In the genomic region with DNA sequence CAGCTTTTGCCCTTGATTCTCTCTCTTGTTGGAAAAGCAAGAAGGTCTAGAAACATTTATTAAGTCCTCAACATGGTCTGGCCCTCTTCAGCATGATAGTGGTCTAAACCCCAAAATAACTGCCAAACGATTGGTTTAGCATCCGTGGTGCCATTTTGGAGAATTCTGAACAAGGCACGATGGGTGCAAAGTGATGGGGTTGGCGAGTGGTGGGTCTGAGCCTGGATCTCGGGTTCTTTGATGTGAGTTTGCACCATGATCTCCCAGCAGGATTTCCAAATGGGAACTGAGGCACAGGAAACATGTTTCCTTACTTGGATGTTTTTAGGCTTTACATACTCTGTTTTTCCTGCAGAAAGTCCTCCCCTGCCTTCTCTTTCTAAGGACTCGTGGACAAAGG, we compare ENCODE assay signal across 20 cellular contexts.
DNase-seq lines count a peak whose midpoint lies in the region; ATAC-seq and TF ChIP-seq lines count a peak whose summit lies in the region.
"Had no signal": no experiment of that assay in that cellular context is flagged by ENCODE, and none has a peak within 500 bp of the region (broad histone marks: within the 10 kb centered on the region; RNA-seq: fewer than 3 reads in every experiment).

No MANE protein-coding gene starts in this region.

- H4K20me1 ChIP-seq in GM23338 (replicated peaks; ENCODE audit: insufficient read depth), result no peaks in the 10 kb centered on the region
- H4K20me1 ChIP-seq: BLaER1 had no signal

- H3K79me2 ChIP-seq in GM23338 (replicated peaks; ENCODE audit: insufficient read depth), result no peaks in the 10 kb centered on the region

- H3K9me3 ChIP-seq in neuronal stem cell (replicated peaks in 1 of 2; ENCODE audit: control insufficient read depth in 2 of 2, insufficient read depth in 1 of 2, low read depth in 1 of 2, low read length in 2 of 2), result no peaks in the 10 kb centered on the region
- H3K9me3 ChIP-seq: A549, BLaER1, Caco-2, HAP-1 had no signal

- no peak for ATAC-seq in GM23338
- no peak for ATAC-seq in HG03520 (IDR thresholded peaks at IDR 0.05; ENCODE audit: unreplicated experiment)
- ATAC-seq: CD8-positive, alpha-beta T cell; GM12878 had no signal

- no peak overlapping the region for H2BK120ac ChIP-seq in neuronal stem cell (ENCODE audit: low read depth, low read length)

- H3K4ac ChIP-seq in neuronal stem cell (ENCODE audit: low read length), result no peak overlapping the region

- POLR2A ChIA-PET in activated CD4-positive, alpha-beta T cell treated with anti-CD3 and anti-CD28 coated beads, Interleukin-2, amount 10 ng/mL, durations not matched to agents 7 days and 5 days (lab: Charles Lee), result no interaction called here

- no peak overlapping the region for H3K18ac ChIP-seq in neuronal stem cell (ENCODE audit: low read length)

- TF ChIP-seq CTCF in GM23338 (conservative IDR thresholded peaks at IDR 0.05; ENCODE audit: low read depth in 2 of 2) (no peak), nephron progenitor cell (IDR thresholded peaks at IDR 0.05) (no peak)

- H2AFZ ChIP-seq in GM23338, result peak overlapping the region; percentile 86
- H2AFZ ChIP-seq in neuronal stem cell (ENCODE audit: low read length), result peak overlapping the region; percentile 60
- H2AFZ ChIP-seq: GM23248 had no signal

- H3K4me3 Mint-ChIP-seq in GM23338, result no peak overlapping the region
- H3K4me3 Mint-ChIP-seq in nephron progenitor cell, result no peak overlapping the region
- no peak overlapping the region for H3K4me3 Mint-ChIP-seq in activated CD4-positive, alpha-beta T cell treated with anti-CD3 and anti-CD28 coated beads, Interleukin-2, amount 10 ng/mL, durations not matched to agents 7 days and 5 days
- H3K4me3 Mint-ChIP-seq: CD4-positive, CD25-positive, alpha-beta regulatory T cell; CD8-positive, alpha-beta T cell; HFFc6 had no signal

- H3K36me3 ChIP-seq in GM23338 (ENCODE audit: insufficient read depth) (no peaks in the 10 kb centered on the region; the same call in 1 of the 2 replicates), neuronal stem cell (replicated peaks in 1 of 2; ENCODE audit: control insufficient read depth in 2 of 2, insufficient read depth in 2 of 2, low read length in 2 of 2) (no peaks in the 10 kb centered on the region)
- H3K36me3 ChIP-seq: BLaER1, HAP-1 had no signal

- H4K8ac ChIP-seq in neuronal stem cell (ENCODE audit: low read depth, low read length), result no peak overlapping the region

- H3K4me1 Mint-ChIP-seq in GM23338, result peaks cover 23% of the 10 kb centered on the region
- H3K4me1 Mint-ChIP-seq in nephron progenitor cell, result peaks cover 32% of the 10 kb centered on the region
- no peaks in the 10 kb centered on the region for H3K4me1 Mint-ChIP-seq in activated CD4-positive, alpha-beta T cell treated with anti-CD3 and anti-CD28 coated beads, Interleukin-2, amount 10 ng/mL, durations not matched to agents 7 days and 5 days
- H3K4me1 Mint-ChIP-seq: CD4-positive, CD25-positive, alpha-beta regulatory T cell had no signal

- H3K4me1 ChIP-seq in GM23338 (ENCODE audit: insufficient read depth), result peaks cover 5% of the 10 kb centered on the region
- peaks cover 10 to 19% of the 10 kb centered on the region in 2 donors for H3K4me1 ChIP-seq in neuronal stem cell (ENCODE audit: control insufficient read depth in 2 of 2, insufficient read depth in 1 of 2, low read depth in 1 of 2, low read length in 2 of 2)
- H3K4me1 ChIP-seq: A549, BLaER1, Caco-2, HAP-1 had no signal

- H3K14ac ChIP-seq in neuronal stem cell (ENCODE audit: low read length), result no peak overlapping the region

- H3K9me2 ChIP-seq in GM23338 (ENCODE audit: insufficient read depth), result 0 out of 2 replicates have a peak, but pooled peaks cover 6% of the 10 kb centered on the region

- H2AK5ac ChIP-seq in neuronal stem cell (ENCODE audit: low read depth, low read length), result no peak overlapping the region

- H2BK5ac ChIP-seq in neuronal stem cell (ENCODE audit: low read length), result no peak overlapping the region

- H3K36me3 Mint-ChIP-seq in GM23338 (ENCODE audit: low read depth) (no peaks in the 10 kb centered on the region; the same call in 2 of the 3 replicates), nephron progenitor cell (ENCODE audit: low read depth) (no peaks in the 10 kb centered on the region)
- H3K36me3 Mint-ChIP-seq in activated CD4-positive, alpha-beta T cell treated with anti-CD3 and anti-CD28 coated beads, Interleukin-2, amount 10 ng/mL, durations not matched to agents 7 days and 5 days (ENCODE audit: low read depth), result no peaks in the 10 kb centered on the region
- H3K36me3 Mint-ChIP-seq: CD4-positive, CD25-positive, alpha-beta regulatory T cell; CD8-positive, alpha-beta T cell had no signal

- H2BK12ac ChIP-seq in neuronal stem cell (ENCODE audit: low read length), result no peak overlapping the region

- H3K23ac ChIP-seq in neuronal stem cell (ENCODE audit: low read depth, low read length, poor library complexity), result no peak overlapping the region

- CTCF ChIA-PET in activated CD4-positive, alpha-beta T cell treated with anti-CD3 and anti-CD28 coated beads, Interleukin-2, amount 10 ng/mL, durations not matched to agents 7 days and 5 days (lab: Charles Lee), result no interaction called here

- H3K27ac ChIP-seq in GM23338 (ENCODE audit: low read depth) (no peak overlapping the region), neuronal stem cell (replicated peaks; ENCODE audit: low read length) (no peak overlapping the region)
- H3K27ac ChIP-seq: A549, BLaER1, C4-2B, GM23248 had no signal

- WGBS in neuronal stem cell (ENCODE audit: extremely low coverage in 2 of 2, insufficient read length in 2 of 2, insufficient replicate concordance in 1 of 2), 2 donors, result no CpG with 5 or more reads among the region's 6 CpGs

- no peak overlapping the region for H3K4me2 ChIP-seq in GM23338
- H3K4me2 ChIP-seq in neuronal stem cell (ENCODE audit: insufficient read depth, low read length, poor library complexity, severe bottlenecking), result no peak overlapping the region
- H3K4me2 ChIP-seq: A549, BLaER1 had no signal

- DNase-seq in GM23338 (ENCODE audit: low spot score) (no peak), nephron progenitor cell (no peak), neuronal stem cell (ENCODE audit: low spot score) (no peak), DMS79 (lab: John Stamatoyannopoulos, UW) (no peak)
- DNase-seq in activated CD4-positive, alpha-beta T cell treated with anti-CD3 and anti-CD28 coated beads, Interleukin-2, amount 10 ng/mL, durations not matched to agents 7 days and 5 days, result no peak
- DNase-seq: 8988T; CD4-positive, CD25-positive, alpha-beta regulatory T cell; CD8-positive, alpha-beta T cell; DMS153; EL; GDM1; GM23248; HFFc6 had no signal

- H3K9me3 Mint-ChIP-seq in GM23338 (no peaks in the 10 kb centered on the region), nephron progenitor cell (no peaks in the 10 kb centered on the region)
- H3K9me3 Mint-ChIP-seq in activated CD4-positive, alpha-beta T cell treated with anti-CD3 and anti-CD28 coated beads, Interleukin-2, amount 10 ng/mL, durations not matched to agents 7 days and 5 days, result no peaks in the 10 kb centered on the region
- H3K9me3 Mint-ChIP-seq: CD4-positive, CD25-positive, alpha-beta regulatory T cell; CD8-positive, alpha-beta T cell had no signal

- H3K9ac ChIP-seq in neuronal stem cell (ENCODE audit: low read depth, low read length, poor library complexity), result no peak overlapping the region
- H3K9ac ChIP-seq: BLaER1, GM23248 had no signal

- no peaks in the 10 kb centered on the region for H3K79me1 ChIP-seq in neuronal stem cell (ENCODE audit: low read depth, low read length)

- H3K4me3 ChIP-seq in GM23338 (no peak overlapping the region), neuronal stem cell (ENCODE audit: low read length in 2 of 2) (no peak overlapping the region)
- H3K4me3 ChIP-seq: A549, BLaER1, GM12878, GM23248, HAP-1 had no signal

- no peak overlapping the region for H3K27ac Mint-ChIP-seq in GM23338
- peak overlapping the region; percentile 43 for H3K27ac Mint-ChIP-seq in nephron progenitor cell
- no peak overlapping the region for H3K27ac Mint-ChIP-seq in activated CD4-positive, alpha-beta T cell treated with anti-CD3 and anti-CD28 coated beads, Interleukin-2, amount 10 ng/mL, durations not matched to agents 7 days and 5 days
- H3K27ac Mint-ChIP-seq: CD4-positive, CD25-positive, alpha-beta regulatory T cell; CD8-positive, alpha-beta T cell; HFFc6 had no signal

- H3K27me3 Mint-ChIP-seq in GM23338 (ENCODE audit: insufficient read depth, low read depth, poor library complexity) (peaks cover 6% of the 10 kb centered on the region), nephron progenitor cell (ENCODE audit: low read depth, poor library complexity) (peaks cover 4% of the 10 kb centered on the region)
- no peaks in the 10 kb centered on the region for H3K27me3 Mint-ChIP-seq in activated CD4-positive, alpha-beta T cell treated with anti-CD3 and anti-CD28 coated beads, Interleukin-2, amount 10 ng/mL, durations not matched to agents 7 days and 5 days
- H3K27me3 Mint-ChIP-seq: CD4-positive, CD25-positive, alpha-beta regulatory T cell had no signal

- H3F3A ChIP-seq in GM23338 (replicated peaks; ENCODE audit: low read depth), result no peaks in the 10 kb centered on the region

- no peak overlapping the region for H4K91ac ChIP-seq in neuronal stem cell (ENCODE audit: low read depth, low read length, poor library complexity)

- H2BK15ac ChIP-seq in neuronal stem cell (ENCODE audit: low read length), result no peak overlapping the region

- H3K27me3 ChIP-seq in GM23338 (ENCODE audit: insufficient read depth), result no peaks in the 10 kb centered on the region
- H3K27me3 ChIP-seq in neuronal stem cell (ENCODE audit: control insufficient read depth in 3 of 3, insufficient read depth in 3 of 3, low read depth in 1 of 3, low read length in 3 of 3), result no peaks in the 10 kb centered on the region
- H3K27me3 ChIP-seq: BLaER1 had no signal

TF ChIP-seq in GM23338, 12 proteins besides CTCF, POLR2A, EP300 and RAD21 (continues in another document):
- no peak for TF ChIP-seq JUNB (IDR thresholded peaks at IDR 0.05; ENCODE audit: unreplicated experiment)
- TF ChIP-seq STAT1 (IDR thresholded peaks at IDR 0.05; ENCODE audit: unreplicated experiment), result no peak
- TF ChIP-seq NANOG (IDR thresholded peaks at IDR 0.05; ENCODE audit: borderline replicate concordance), result no peak
- TF ChIP-seq EZH2phosphoT487 (IDR thresholded peaks at IDR 0.05; ENCODE audit: unreplicated experiment), result no peak
- TF ChIP-seq, protein P1, sequence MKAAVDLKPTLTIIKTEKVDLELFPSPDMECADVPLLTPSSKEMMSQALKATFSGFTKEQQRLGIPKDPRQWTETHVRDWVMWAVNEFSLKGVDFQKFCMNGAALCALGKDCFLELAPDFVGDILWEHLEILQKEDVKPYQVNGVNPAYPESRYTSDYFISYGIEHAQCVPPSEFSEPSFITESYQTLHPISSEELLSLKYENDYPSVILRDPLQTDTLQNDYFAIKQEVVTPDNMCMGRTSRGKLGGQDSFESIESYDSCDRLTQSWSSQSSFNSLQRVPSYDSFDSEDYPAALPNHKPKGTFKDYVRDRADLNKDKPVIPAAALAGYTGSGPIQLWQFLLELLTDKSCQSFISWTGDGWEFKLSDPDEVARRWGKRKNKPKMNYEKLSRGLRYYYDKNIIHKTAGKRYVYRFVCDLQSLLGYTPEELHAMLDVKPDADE (IDR thresholded peaks at IDR 0.05), result no peak
